ENCODE assay signal across 1 cellular context in genomic region chr5:41281215-41281810, GRCh38.
TF ChIP-seq lines count a peak whose summit lies in the region.

No MANE protein-coding gene starts in this region.

TF ChIP-seq in GM23338, 12 proteins besides CTCF, POLR2A, EP300 and RAD21:
- TF ChIP-seq ETS1 (IDR thresholded peaks at IDR 0.05) (no peak), ZNF462 (CRISPR knock-in tag; IDR thresholded peaks at IDR 0.05) (no peak), JUNB (IDR thresholded peaks at IDR 0.05; ENCODE audit: unreplicated experiment) (no peak), POLR2AphosphoS5 (IDR thresholded peaks at IDR 0.05; ENCODE audit: low read depth) (no peak), ZNF114 (CRISPR knock-in tag; IDR thresholded peaks at IDR 0.05) (no peak), EZH2 (IDR thresholded peaks at IDR 0.05; ENCODE audit: low read depth, unreplicated experiment) (no peak), CREB1 (CRISPR knock-in tag; IDR thresholded peaks at IDR 0.05; ENCODE audit: low read depth) (no peak), REST (IDR thresholded peaks at IDR 0.05; ENCODE audit: unreplicated experiment) (no peak), STAT1 (IDR thresholded peaks at IDR 0.05; ENCODE audit: unreplicated experiment) (no peak), NANOG (IDR thresholded peaks at IDR 0.05; ENCODE audit: borderline replicate concordance) (no peak), EZH2phosphoT487 (IDR thresholded peaks at IDR 0.05; ENCODE audit: unreplicated experiment) (no peak), ZNF331 (CRISPR knock-in tag; IDR thresholded peaks at IDR 0.05; ENCODE audit: low read depth) (no peak)
TF ChIP-seq in GM23338: peak in this region for 0.
